In the genomic region with DNA sequence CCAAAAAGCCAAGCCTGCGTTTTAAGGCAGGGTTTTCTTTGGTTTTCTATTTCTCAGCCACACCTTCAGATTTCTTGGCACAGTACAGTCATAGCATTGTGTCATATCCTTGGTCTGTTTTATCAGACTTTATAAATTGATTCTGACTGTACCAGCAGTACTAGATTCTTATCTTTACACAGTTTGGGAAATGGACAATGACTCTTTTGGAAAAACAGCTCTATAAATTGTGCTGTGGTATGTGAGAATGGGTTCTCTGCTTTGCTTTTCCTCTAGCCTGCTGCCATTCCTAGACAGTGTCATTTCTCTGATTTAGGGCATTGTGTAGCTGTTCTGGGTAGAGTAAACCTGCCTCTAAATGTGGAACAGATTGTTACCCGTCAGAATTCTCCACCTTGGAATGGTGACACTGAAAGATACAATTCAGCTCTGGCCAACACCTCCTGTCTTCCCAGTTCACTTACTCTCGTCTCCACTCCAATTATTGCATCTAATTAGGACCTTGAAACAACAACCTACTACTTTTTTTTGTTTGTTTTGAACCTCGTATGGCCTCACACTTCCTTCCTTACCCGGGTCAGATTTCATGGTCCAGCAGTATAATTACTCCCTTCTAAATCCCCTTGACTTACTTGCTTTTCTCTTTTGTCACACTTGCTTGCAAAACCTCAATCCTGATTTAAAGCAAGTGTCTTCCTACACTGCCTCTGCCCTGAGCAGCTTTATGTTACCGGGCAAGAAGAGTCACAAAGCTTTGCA, we compare ENCODE assay signal across 8 cellular contexts.
A peak's percentile ranks its signal among the peaks of the same experiment; 100 is the strongest.
DNase-seq lines count a peak whose midpoint lies in the region; ATAC-seq and TF ChIP-seq lines count a peak whose summit lies in the region.

No MANE protein-coding gene starts in this region.

- intact Hi-C loops in HCT116 (cut with micrococcal nuclease) (no loop called here), Right ventricle myocardium superior (cut with DNase I) (no loop called here)

- CTCF ChIA-PET in HCT116 (lab: Charles Lee): no interaction called here
- CTCF ChIA-PET in SK-N-SH (lab: Yijun Ruan, JAX): interaction anchor here (1.0 to 1.1 kb wide), 2 partner anchors 99 to 366 kb away, joined by 3 to 5 read pairs; no protein-coding TSS in a partner anchor

- peaks cover under 1% of the 10 kb centered on the region for H3K4me1 Mint-ChIP-seq in endodermal cell

- BruUV-seq in HCT116 (replicated peaks; lab: Mats Ljungman, UMichigan): no TSS peak

- RAD21 ChIA-PET in HCT116 (lab: Charles Lee; ENCODE audit: low non-redundant PET in 1 of 2, low total read pairs in 2 of 2, uncharacterized antibody in 2 of 2, unreplicated experiment in 2 of 2): no interaction called here

- no peak for TF ChIP-seq POLR2A in HCT116 (IDR thresholded peaks at IDR 0.05; ENCODE audit: borderline replicate concordance, extremely low read depth, insufficient read depth, insufficient read length)

- H3K27ac ChIP-seq in HCT116 (ENCODE audit: low read depth, low read length): 0 out of 2 replicates have a peak overlapping the region, but pooled peaks have one; percentile 8
- H3K27ac ChIP-seq in SK-N-SH (ENCODE audit: low read depth in 2 of 2, low read length in 1 of 2): peak overlapping the region; percentile 85 to 89
- H3K27ac ChIP-seq in smooth muscle cell (ENCODE audit: low read depth): peak overlapping the region; percentile 39
- H3K27ac ChIP-seq in endodermal cell (ENCODE audit: low read depth, low read length): no peak overlapping the region

- POLR2A ChIA-PET in HCT116 (lab: Charles Lee): no interaction called here
- POLR2A ChIA-PET in SK-N-SH (lab: Yijun Ruan, JAX): no interaction called here

- no peak for TF ChIP-seq RAD21 in HCT116 (IDR thresholded peaks at IDR 0.05; ENCODE audit: low read depth)
- no peak; the same call in 1 of the 2 replicates for TF ChIP-seq RAD21 in SK-N-SH (IDR thresholded peaks at IDR 0.05; ENCODE audit: low read length)

- H3K9ac ChIP-seq in HCT116 (ENCODE audit: low read length) (no peak overlapping the region), SK-N-SH (peak overlapping the region; percentile 47; the same call in 1 of the 2 replicates), smooth muscle cell (ENCODE audit: low read depth) (no peak overlapping the region), endodermal cell (ENCODE audit: extremely low read depth, low read length, poor library complexity, severe bottlenecking) (no peak overlapping the region)

- H3K79me2 ChIP-seq in HCT116 (ENCODE audit: insufficient read depth, low read length): no peaks in the 10 kb centered on the region
- peaks cover 11% of the 10 kb centered on the region; the same call in 1 of the 2 replicates for H3K79me2 ChIP-seq in SK-N-SH (ENCODE audit: insufficient read depth)
- H3K79me2 ChIP-seq in smooth muscle cell (ENCODE audit: low read depth): no peaks in the 10 kb centered on the region

- no peaks in the 10 kb centered on the region for H3K9me3 Mint-ChIP-seq in endodermal cell

- peaks cover 8 to 10% of the 10 kb centered on the region in 2 experiments; a peak in 3 of 4 replicates for H3K4me1 ChIP-seq in HCT116 (ENCODE audit: control insufficient read depth in 1 of 2, insufficient read depth in 2 of 2, low read length in 2 of 2)
- peaks cover 30 to 39% of the 10 kb centered on the region in 2 experiments for H3K4me1 ChIP-seq in SK-N-SH (ENCODE audit: control insufficient read depth in 1 of 2, insufficient read depth in 2 of 2, low read depth in 1 of 2, low read length in 1 of 2)
- peaks cover 22% of the 10 kb centered on the region for H3K4me1 ChIP-seq in smooth muscle cell (ENCODE audit: low read depth)
- peaks cover 21% of the 10 kb centered on the region for H3K4me1 ChIP-seq in BE2C
- H3K4me1 ChIP-seq in endodermal cell (ENCODE audit: control insufficient read depth, insufficient read depth, low read length): no peaks in the 10 kb centered on the region

- H3K9me2 ChIP-seq in HCT116 (ENCODE audit: insufficient read depth) (no peaks in the 10 kb centered on the region), SK-N-SH (no peaks in the 10 kb centered on the region)

- no peaks in the 10 kb centered on the region for H3K27me3 Mint-ChIP-seq in endodermal cell (ENCODE audit: insufficient read depth)

- DNase-seq in HCT116 (ENCODE audit: low read depth, low spot score) (no peak), SK-N-SH (peak; percentile 6), Right ventricle myocardium superior (no peak), smooth muscle cell (lab: John Stamatoyannopoulos, UW; ENCODE audit: unreplicated experiment) (no peak), AML-193 (lab: John Stamatoyannopoulos, UW) (no peak), BE2C (no peak), endodermal cell (no peak)

- H3F3A ChIP-seq in SK-N-SH (replicated peaks; ENCODE audit: insufficient read depth) (peaks cover 29% of the 10 kb centered on the region), smooth muscle cell (ENCODE audit: low read depth) (no peaks in the 10 kb centered on the region)

- 6% methylated on average over 6 of the region's 6 CpGs for WGBS in SK-N-SH (ENCODE audit: low lambda C conversion rate)
- 49% methylated on average over 6 of the region's 6 CpGs for WGBS in smooth muscle cell (ENCODE audit: low lambda C conversion rate)
- 74 to 83% methylated on average over 5 to 6 of the region's 6 CpGs for WGBS in endodermal cell (ENCODE audit: insufficient coverage in 1 of 2, insufficient read length in 1 of 2), 2 experiments

- no peaks in the 10 kb centered on the region for H3K27me3 ChIP-seq in HCT116 (ENCODE audit: insufficient read depth, low read length)
- no peaks in the 10 kb centered on the region for H3K27me3 ChIP-seq in SK-N-SH (ENCODE audit: insufficient read depth)
- no peaks in the 10 kb centered on the region for H3K27me3 ChIP-seq in smooth muscle cell (ENCODE audit: low read depth)
- H3K27me3 ChIP-seq in BE2C: no peaks in the 10 kb centered on the region
- no peaks in the 10 kb centered on the region for H3K27me3 ChIP-seq in endodermal cell (ENCODE audit: control insufficient read depth, insufficient read depth, low read length, poor library complexity, severe bottlenecking)

- no peaks in the 10 kb centered on the region for H3K9me3 ChIP-seq in HCT116 (ENCODE audit: control insufficient read depth in 1 of 2, insufficient read depth in 1 of 2, low read depth in 1 of 2, low read length in 2 of 2)
- H3K9me3 ChIP-seq in SK-N-SH: no peaks in the 10 kb centered on the region
- H3K9me3 ChIP-seq in smooth muscle cell (replicated peaks; ENCODE audit: low read depth): no peaks in the 10 kb centered on the region
- no peaks in the 10 kb centered on the region for H3K9me3 ChIP-seq in BE2C
- H3K9me3 ChIP-seq in endodermal cell (ENCODE audit: control insufficient read depth, low read length): no peaks in the 10 kb centered on the region

- TF ChIP-seq CTCF in HCT116 (IDR thresholded peaks at IDR 0.05 in 2 of 3, conservative IDR thresholded peaks at IDR 0.05 in 1 of 3; ENCODE audit: borderline replicate concordance in 1 of 3, insufficient read depth in 1 of 3, low read depth in 2 of 3, low read length in 2 of 3) (no peak), SK-N-SH (IDR thresholded peaks at IDR 0.05) (no peak), smooth muscle cell (IDR thresholded peaks at IDR 0.05; ENCODE audit: borderline replicate concordance, insufficient read depth, poor library complexity, severe bottlenecking) (no peak), BE2C (IDR thresholded peaks at IDR 0.05; ENCODE audit: low read depth, low read length) (no peak), endodermal cell (conservative IDR thresholded peaks at IDR 0.05) (no peak)

- no peak overlapping the region for H3K4me3 Mint-ChIP-seq in endodermal cell

- H3K36me3 ChIP-seq in HCT116 (ENCODE audit: control insufficient read depth in 1 of 2, insufficient read depth in 2 of 2, low read length in 2 of 2): no peaks in the 10 kb centered on the region
- no peaks in the 10 kb centered on the region for H3K36me3 ChIP-seq in SK-N-SH (replicated peaks in 1 of 2; ENCODE audit: control insufficient read depth in 1 of 2, insufficient read depth in 2 of 2, low read length in 1 of 2)
- H3K36me3 ChIP-seq in smooth muscle cell (ENCODE audit: low read depth): no peaks in the 10 kb centered on the region
- H3K36me3 ChIP-seq in BE2C: no peaks in the 10 kb centered on the region
- no peaks in the 10 kb centered on the region for H3K36me3 ChIP-seq in endodermal cell (ENCODE audit: control insufficient read depth, insufficient read depth, low read length)

- no peaks in the 10 kb centered on the region for H3K36me3 Mint-ChIP-seq in endodermal cell (ENCODE audit: low read depth)

- TF ChIP-seq EP300 in SK-N-SH (IDR thresholded peaks at IDR 0.05; ENCODE audit: borderline replicate concordance in 1 of 2, low read depth in 1 of 2, low read length in 1 of 2): peak; percentile 89 to 99

- ATAC-seq in HCT116: peak; percentile 50
- ATAC-seq in Right ventricle myocardium superior (ENCODE audit: poor library complexity): peak; percentile 65
- no peak for ATAC-seq in HG02571 (IDR thresholded peaks at IDR 0.05; ENCODE audit: unreplicated experiment)

- H4K20me1 ChIP-seq in HCT116 (ENCODE audit: insufficient read depth) (no peaks in the 10 kb centered on the region), SK-N-SH (ENCODE audit: insufficient read depth) (no peaks in the 10 kb centered on the region), smooth muscle cell (ENCODE audit: low read depth) (peaks cover 5% of the 10 kb centered on the region)

- 0 out of 2 replicates have a peak overlapping the region, but pooled peaks have one; percentile 5 for H3K4me2 ChIP-seq in HCT116 (ENCODE audit: low read length)
- peak overlapping the region; percentile 75 for H3K4me2 ChIP-seq in SK-N-SH
- no peak overlapping the region for H3K4me2 ChIP-seq in smooth muscle cell

- H2AFZ ChIP-seq in HCT116 (ENCODE audit: low read depth, low read length, poor library complexity, severe bottlenecking) (no peak overlapping the region), SK-N-SH (ENCODE audit: low read depth) (no peak overlapping the region), smooth muscle cell (ENCODE audit: low read depth) (no peak overlapping the region)

- no peak overlapping the region for H3K4me3 ChIP-seq in HCT116 (replicated peaks in 1 of 2; ENCODE audit: low read depth in 1 of 2, low read length in 2 of 2)
- H3K4me3 ChIP-seq in SK-N-SH (ENCODE audit: low read depth in 2 of 2, low read length in 1 of 2): peak overlapping the region in 1 of 2 experiments; percentile 12; a peak in 1 of 4 replicates
- no peak overlapping the region for H3K4me3 ChIP-seq in smooth muscle cell
- no peak overlapping the region for H3K4me3 ChIP-seq in BE2C (ENCODE audit: low read depth, low read length)
- no peak overlapping the region for H3K4me3 ChIP-seq in endodermal cell (ENCODE audit: low read length)

- no peak overlapping the region for H3K27ac Mint-ChIP-seq in endodermal cell

TF ChIP-seq in HCT116, 20 proteins besides CTCF, POLR2A, EP300 and RAD21 (continues in another document):
- TF ChIP-seq SP1 (IDR thresholded peaks at IDR 0.05; ENCODE audit: low read depth) (0 out of 2 replicates have a peak, but pooled peaks have one; percentile 19), CEBPB (IDR thresholded peaks at IDR 0.05; ENCODE audit: low read depth) (peak; percentile 31; the same call in 1 of the 2 replicates)

TF ChIP-seq in SK-N-SH, 30 proteins besides CTCF, POLR2A, EP300 and RAD21 (continues in another document):
- TF ChIP-seq FOSL2 (IDR thresholded peaks at IDR 0.05; ENCODE audit: borderline replicate concordance, low read depth) (peak; percentile 84), SIN3A (IDR thresholded peaks at IDR 0.05; ENCODE audit: borderline replicate concordance, low read depth, low read length) (no peak; the same call in 1 of the 2 replicates), RFX5 (IDR thresholded peaks at IDR 0.05; ENCODE audit: low read length) (no peak)
